ENCODE assay signal across 24 cellular contexts in the genomic region with DNA sequence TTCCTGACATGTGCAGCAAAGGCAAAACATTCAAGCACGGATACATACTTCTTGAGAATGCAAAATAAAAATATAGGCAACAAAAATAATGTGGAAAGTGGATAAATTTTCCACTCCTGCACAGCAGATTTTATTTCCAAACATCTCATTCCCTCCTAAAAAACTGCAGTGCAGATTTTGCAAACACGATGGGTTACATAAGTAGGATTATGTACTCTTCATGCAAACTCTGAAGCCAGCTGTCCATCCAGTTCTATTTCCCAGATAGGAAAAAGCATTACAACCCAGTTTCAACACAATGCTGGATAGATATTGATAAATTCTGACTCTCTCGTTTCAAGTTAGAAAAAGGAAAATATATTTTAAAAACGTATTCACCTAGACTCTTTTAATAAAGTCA. TPM values are rescaled to one million over a fixed set of nuclear protein-coding genes. Genes with fewer than 3 reads are reported as not detected.
DNase-seq lines count a peak whose midpoint lies in the region; ATAC-seq, FAIRE-seq and TF ChIP-seq lines count a peak whose summit lies in the region.
"Had no signal": no experiment of that assay in that cellular context is flagged by ENCODE, and none has a peak within 500 bp of the region (broad histone marks: within the 10 kb centered on the region; RNA-seq: fewer than 3 reads in every experiment).

No MANE protein-coding gene starts in this region.

- peak; percentile 23 for DNase-seq in NCI-H524 treated with DMSO at 0.1 percent for 48 hours (lab: John Stamatoyannopoulos, UW)
- DNase-seq in pancreas, result no peak
- DNase-seq in DMS53 (lab: John Stamatoyannopoulos, UW), result no peak
- no peak for DNase-seq in NCI-H774 (lab: John Stamatoyannopoulos, UW)
- DNase-seq in effector CD8-positive, alpha-beta T cell (lab: John Stamatoyannopoulos, UW), result no peak
- DNase-seq: BE2C; CD8-positive, alpha-beta memory T cell; DMS 273 treated with DMSO at 0.1 percent for 48 hours; DND-41; Kasumi-1; NCI-H1092 treated with DMSO at 0.1 percent for 48 hours; NCI-H1436; NCI-H187 treated with DMSO at 0.1 percent for 48 hours; NCI-H2107; NCI-H526; SHP77 treated with DMSO at 0.1 percent for 48 hours; SK-N-SH; SW 1271 had no signal

- intact Hi-C loops in pancreas (cut with DNase I), result no loop called here

- no peaks in the 10 kb centered on the region for H3K36me3 ChIP-seq in pancreas
- H3K36me3 ChIP-seq: BE2C had no signal

- peak in 3 of 4 donors; percentile 39 to 62 (median 52) for ATAC-seq in pancreas
- ATAC-seq in GM18870 (IDR thresholded peaks at IDR 0.05; ENCODE audit: unreplicated experiment), result no peak
- ATAC-seq: Panc1 had no signal

- H3K27ac ChIP-seq in cingulate gyrus (ENCODE audit: low read depth, low read length) (peak overlapping the region; percentile 24), pancreas (no peak overlapping the region)

- TF ChIP-seq CTCF in pancreas (IDR thresholded peaks at IDR 0.05), result no peak

- H3K4me3 ChIP-seq in pancreas, result no peak overlapping the region
- H3K4me3 ChIP-seq: K562 had no signal

- H3K4me1 ChIP-seq in pancreas, result peaks cover 0 to 5% (median 3%) of the 10 kb centered on the region in 3 donors

- 25 to 36% methylated on average over 4 of the region's 4 CpGs for WGBS in pancreas, 2 donors

- no peaks in the 10 kb centered on the region for H3K27me3 ChIP-seq in pancreas
- H3K27me3 ChIP-seq: BE2C had no signal

- no peak for FAIRE-seq in pancreas (lab: Jason Lieb, UNC)
- FAIRE-seq: GM18507, H54, K562 had no signal

- H3K9me3 ChIP-seq in pancreas, result no peaks in the 10 kb centered on the region
- H3K9me3 ChIP-seq: BE2C, SK-N-SH had no signal

RNA-seq across cellular contexts. Expression of a gene that starts 52.7 kb away (rescaled TPM):
- total RNA-seq in pancreas, result 100 to 1,000 TPM in 5 of 6 donors, 10 to 100 TPM in 1; 95.4 to 222 (median 154) TPM
- polyA plus RNA-seq in pancreas, result 10 to 100 TPM; 55.1 to 68.6 TPM
